Comparison of ENCODE assay signal across 10 cellular contexts in genomic region chr6:73665686-73666319, GRCh38. TPM values are rescaled to one million over a fixed set of nuclear protein-coding genes. Genes with fewer than 3 reads are reported as not detected.
A peak's percentile ranks its signal among the peaks of the same experiment; 100 is the strongest.
DNase-seq lines count a peak whose midpoint lies in the region; ATAC-seq, FAIRE-seq and TF ChIP-seq lines count a peak whose summit lies in the region.
"Had no signal": no experiment of that assay in that cellular context is flagged by ENCODE, and none has a peak within 500 bp of the region (broad histone marks: within the 10 kb centered on the region; RNA-seq: fewer than 3 reads in every experiment).

No MANE protein-coding gene starts in this region.

- no peak overlapping the region for H3K4me3 ChIP-seq in A673 (ENCODE audit: low read depth, low read length, poor library complexity, severe bottlenecking)
- H3K4me3 ChIP-seq: BLaER1 treated with 17β-estradiol and CSF1 and Interleukin-3, amounts not matched to agents 10 nM and 100 nM had no signal

- H3K9me3 ChIP-seq in A673 (ENCODE audit: low read depth, low read length, poor library complexity, severe bottlenecking): no peaks in the 10 kb centered on the region

- CTCF ChIA-PET in A673 (lab: Charles Lee): no interaction called here

- ATAC-seq in HG03108 (IDR thresholded peaks at IDR 0.05; ENCODE audit: unreplicated experiment): peak; percentile 57

- no peaks in the 10 kb centered on the region for H3K27me3 ChIP-seq in A673 (replicated peaks; ENCODE audit: insufficient read depth, low read depth, low read length, poor library complexity)
- H3K27me3 ChIP-seq: BLaER1 treated with 17β-estradiol and CSF1 and Interleukin-3, amounts not matched to agents 10 nM and 100 nM had no signal

- no peaks in the 10 kb centered on the region for H3K36me3 ChIP-seq in A673 (ENCODE audit: insufficient read depth, low read length, poor library complexity, severe bottlenecking)
- H3K36me3 ChIP-seq: BLaER1 treated with 17β-estradiol and CSF1 and Interleukin-3, amounts not matched to agents 10 nM and 100 nM had no signal

- DNase-seq in A673 (ENCODE audit: low spot score) (peak; percentile 17), GM19239 (ENCODE audit: insufficient read length, low spot score) (no peak), amniotic epithelial cell (ENCODE audit: low read depth) (peak; percentile 16), activated gamma-delta T cell treated with Interleukin-2 at 50 U/mL for 16 hours (no peak), D341Med (ENCODE audit: low spot score) (no peak), foreskin melanocyte (no peak), inferior parietal cortex (ENCODE audit: extremely low spot score) (no peak)
- DNase-seq: stimulated activated naive CD4-positive, alpha-beta T cell had no signal

- TF ChIP-seq CTCF in A673 (conservative IDR thresholded peaks at IDR 0.05; ENCODE audit: low read depth, low read length): no peak

- peak; percentile 63 for FAIRE-seq in GM19239 (lab: Jason Lieb, UNC)

- no TSS peak for BruUV-seq in A673 (replicated peaks; lab: Mats Ljungman, UMichigan)

- no peak overlapping the region for H3K27ac ChIP-seq in A673 (ENCODE audit: low read depth, low read length, poor library complexity, severe bottlenecking)
- H3K27ac ChIP-seq: BLaER1 treated with 17β-estradiol and CSF1 and Interleukin-3, amounts not matched to agents 10 nM and 100 nM had no signal

- intact Hi-C loops in A673 (cut with micrococcal nuclease; ENCODE audit: unreplicated experiment): no loop called here

- H3K4me1 ChIP-seq in A673 (ENCODE audit: insufficient read depth, low read length, poor library complexity, severe bottlenecking): no peaks in the 10 kb centered on the region

- POLR2A ChIA-PET in A673 (lab: Charles Lee; ENCODE audit: low non-redundant PET): no interaction called here

RNA-seq across cellular contexts. Expression of gene SLC17A5, which starts 12.0 kb away (rescaled TPM):
- total RNA-seq in A673 (2021): 6.1 and 9.0 TPM in 2 replicates

RNA-seq across cellular contexts. Expression of gene CD109, which starts 30.2 kb away (rescaled TPM):
- total RNA-seq in A673 (2021): 8.7 and 8.8 TPM in 2 replicates

Comparison
In these comparisons a context has a peak if more than half of its experiments do, and no peak if none do; other contexts are left out.
1. DNase-seq: peak in A673 (single experiment) and amniotic epithelial cell (single experiment); none in GM19239 (single experiment), activated gamma-delta T cell treated with Interleukin-2 at 50 U/mL for 16 hours (single experiment), D341Med (single experiment), foreskin melanocyte (single experiment) and inferior parietal cortex (single experiment).